ENCODE assay signal across 25 cellular contexts in the genomic region with DNA sequence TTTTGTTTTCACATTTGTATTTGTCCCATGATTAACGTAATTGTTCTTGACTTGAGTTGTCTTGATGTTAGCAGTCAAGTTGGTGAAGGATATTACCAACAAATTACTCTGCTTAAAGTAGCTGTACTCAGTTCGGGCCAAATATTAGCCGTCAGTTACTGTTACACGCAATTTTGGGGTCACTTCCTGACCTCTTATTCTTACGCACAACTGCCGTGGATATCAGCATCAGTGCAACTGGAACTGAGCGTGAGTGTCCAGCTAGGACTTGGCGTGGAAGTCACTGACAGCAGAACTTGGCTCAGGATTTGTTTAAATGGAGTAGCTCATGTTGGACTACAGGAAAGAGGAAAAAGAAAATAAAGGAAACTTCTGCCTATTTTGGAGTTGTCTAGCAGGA. TPM values are rescaled to one million over a fixed set of nuclear protein-coding genes. Genes with fewer than 3 reads are reported as not detected.
DNase-seq lines count a peak whose midpoint lies in the region; ATAC-seq and TF ChIP-seq lines count a peak whose summit lies in the region.
"Had no signal": no experiment of that assay in that cellular context is flagged by ENCODE, and none has a peak within 500 bp of the region (broad histone marks: within the 10 kb centered on the region; RNA-seq: fewer than 3 reads in every experiment).

No MANE protein-coding gene starts in this region.

- no peaks in the 10 kb centered on the region for H3K27me3 Mint-ChIP-seq in effector memory CD8-positive, alpha-beta T cell
- H3K27me3 Mint-ChIP-seq: activated B cell treated with CpG ODN at 0.5 μM for 24 hours; activated CD4-positive, alpha-beta memory T cell treated with anti-CD3 and anti-CD28 coated beads, Interleukin-2, amount 10 ng/mL, durations not matched to agents 7 days and 5 days had no signal

- no peak for TF ChIP-seq CTCF in body of pancreas (IDR thresholded peaks at IDR 0.05)
- TF ChIP-seq CTCF in mucosa of descending colon (IDR thresholded peaks at IDR 0.05): no peak
- TF ChIP-seq CTCF in thoracic aorta (IDR thresholded peaks at IDR 0.05): no peak

- no peak overlapping the region for H3K27ac Mint-ChIP-seq in effector memory CD8-positive, alpha-beta T cell
- H3K27ac Mint-ChIP-seq: activated B cell treated with CpG ODN at 0.5 μM for 24 hours; activated CD4-positive, alpha-beta memory T cell treated with anti-CD3 and anti-CD28 coated beads, Interleukin-2, amount 10 ng/mL, durations not matched to agents 7 days and 5 days; nephron progenitor cell; stimulated activated naive CD8-positive, alpha-beta T cell treated with anti-CD3 and anti-CD28 coated beads, Interleukin-15, Interleukin-2, amounts not matched to agents 100 ng/mL and 50 ng/mL, for 24 hours had no signal

- DNase-seq in body of pancreas: peak in 3 of 4 donors; percentile 34 to 44 (median 35)
- DNase-seq in Right ventricle myocardium superior: peak; percentile 68
- peak in 1 of 3 donors; percentile 38 for DNase-seq in mucosa of descending colon
- DNase-seq in thoracic aorta (ENCODE audit: low spot score): peak; percentile 34
- no peak for DNase-seq in effector memory CD8-positive, alpha-beta T cell
- DNase-seq in OCI-M2 (lab: John Stamatoyannopoulos, UW; ENCODE audit: unreplicated experiment): no peak
- no peak for DNase-seq in NCI-H82 treated with DMSO at 0.1 percent for 48 hours (lab: John Stamatoyannopoulos, UW; ENCODE audit: unreplicated experiment)
- DNase-seq in cortex of kidney (lab: John Stamatoyannopoulos, UW): no peak
- DNase-seq: activated B cell treated with CpG ODN at 0.5 μM for 24 hours; activated CD4-positive, alpha-beta memory T cell treated with anti-CD3 and anti-CD28 coated beads, Interleukin-2, amount 10 ng/mL, durations not matched to agents 7 days and 5 days; amniotic stem cell; Calu3; effector CD4-positive, alpha-beta T cell; EL; hippocampal formation; mesendoderm; nephron progenitor cell; NK-92 treated with Interleukin-12 subunit alpha and Interleukin-12 subunit beta, amount 100 ng/mL, for 24 hours; spleen; stimulated activated CD4-positive, alpha-beta T cell treated with anti-CD3 and anti-CD28 coated beads, Interleukin-4, amount 100 ng/mL, for 24 hours; T-helper 9 cell had no signal

- no peak overlapping the region for H3K4me3 Mint-ChIP-seq in effector memory CD8-positive, alpha-beta T cell
- H3K4me3 Mint-ChIP-seq: activated B cell treated with CpG ODN at 0.5 μM for 24 hours; activated CD4-positive, alpha-beta memory T cell treated with anti-CD3 and anti-CD28 coated beads, Interleukin-2, amount 10 ng/mL, durations not matched to agents 7 days and 5 days; nephron progenitor cell; stimulated activated naive CD8-positive, alpha-beta T cell treated with anti-CD3 and anti-CD28 coated beads, Interleukin-15, Interleukin-2, amounts not matched to agents 100 ng/mL and 50 ng/mL, for 24 hours had no signal

- no peaks in the 10 kb centered on the region for H3K36me3 ChIP-seq in body of pancreas (replicated peaks in 1 of 2; ENCODE audit: insufficient read depth in 1 of 2, low read depth in 2 of 2)
- no peaks in the 10 kb centered on the region for H3K36me3 ChIP-seq in mucosa of descending colon (ENCODE audit: low read depth)
- H3K36me3 ChIP-seq in thoracic aorta: no peaks in the 10 kb centered on the region
- H3K36me3 ChIP-seq: BLaER1 treated with 17β-estradiol and CSF1 and Interleukin-3, amounts not matched to agents 10 nM and 100 nM; spleen had no signal

- no peaks in the 10 kb centered on the region for H3K4me1 Mint-ChIP-seq in effector memory CD8-positive, alpha-beta T cell (ENCODE audit: low read depth in 2 of 2)
- H3K4me1 Mint-ChIP-seq: activated B cell treated with CpG ODN at 0.5 μM for 24 hours; activated CD4-positive, alpha-beta memory T cell treated with anti-CD3 and anti-CD28 coated beads, Interleukin-2, amount 10 ng/mL, durations not matched to agents 7 days and 5 days; nephron progenitor cell had no signal

- 82 to 84% methylated on average over 8 of the region's 8 CpGs for WGBS in body of pancreas, 2 donors

- no peak overlapping the region for H3K4me3 ChIP-seq in body of pancreas
- H3K4me3 ChIP-seq in mucosa of descending colon: no peak overlapping the region
- peak overlapping the region; percentile 1 for H3K4me3 ChIP-seq in thoracic aorta
- H3K4me3 ChIP-seq: BLaER1 treated with 17β-estradiol and CSF1 and Interleukin-3, amounts not matched to agents 10 nM and 100 nM; spleen had no signal

- no peak overlapping the region for H3K27ac ChIP-seq in body of pancreas
- peak overlapping the region; percentile 43 to 82 for H3K27ac ChIP-seq in thoracic aorta
- H3K27ac ChIP-seq: BLaER1 treated with 17β-estradiol and CSF1 and Interleukin-3, amounts not matched to agents 10 nM and 100 nM; RWPE1; spleen had no signal

- H3K9me3 Mint-ChIP-seq in effector memory CD8-positive, alpha-beta T cell: peaks cover 5 to 10% of the 10 kb centered on the region in 2 donors
- H3K9me3 Mint-ChIP-seq: activated CD4-positive, alpha-beta memory T cell treated with anti-CD3 and anti-CD28 coated beads, Interleukin-2, amount 10 ng/mL, durations not matched to agents 7 days and 5 days; nephron progenitor cell had no signal

- TF ChIP-seq POLR2A in body of pancreas (IDR thresholded peaks at IDR 0.05): no peak

- H3K9me3 ChIP-seq in body of pancreas (no peaks in the 10 kb centered on the region), mucosa of descending colon (no peaks in the 10 kb centered on the region), thoracic aorta (no peaks in the 10 kb centered on the region)
- H3K9me3 ChIP-seq: BLaER1 treated with 17β-estradiol and CSF1 and Interleukin-3, amounts not matched to agents 10 nM and 100 nM; spleen had no signal

- intact Hi-C loops in body of pancreas (cut with DNase I): no loop called here
- intact Hi-C loops in Right ventricle myocardium superior (cut with DNase I): no loop called here
- intact Hi-C loops in mucosa of descending colon (cut with DNase I, micrococcal nuclease): no loop called here

- H3K4me1 ChIP-seq in body of pancreas: peaks cover 13% of the 10 kb centered on the region
- no peaks in the 10 kb centered on the region for H3K4me1 ChIP-seq in mucosa of descending colon (ENCODE audit: low read depth)
- H3K4me1 ChIP-seq in thoracic aorta (ENCODE audit: control insufficient read depth in 1 of 2, low read depth in 2 of 2): peaks cover 29 to 53% of the 10 kb centered on the region in 2 donors
- H3K4me1 ChIP-seq: BLaER1 treated with 17β-estradiol and CSF1 and Interleukin-3, amounts not matched to agents 10 nM and 100 nM; spleen had no signal

- H3K27me3 ChIP-seq in body of pancreas (no peaks in the 10 kb centered on the region), thoracic aorta (replicated peaks; ENCODE audit: insufficient read depth) (no peaks in the 10 kb centered on the region)
- H3K27me3 ChIP-seq: BLaER1 treated with 17β-estradiol and CSF1 and Interleukin-3, amounts not matched to agents 10 nM and 100 nM; spleen had no signal

- H3K36me3 Mint-ChIP-seq in effector memory CD8-positive, alpha-beta T cell (ENCODE audit: insufficient read depth): peaks cover 3% of the 10 kb centered on the region

- peak; percentile 45 for ATAC-seq in body of pancreas
- ATAC-seq in Right ventricle myocardium superior (ENCODE audit: poor library complexity): peak; percentile 89
- ATAC-seq in mucosa of descending colon: peak; percentile 27
- ATAC-seq in thoracic aorta (ENCODE audit: insufficient number of reproducible peaks, low FRiP score, low read depth): peak; percentile 74
- no peak for ATAC-seq in effector memory CD8-positive, alpha-beta T cell (replicated peaks)
- ATAC-seq: HCT116 had no signal

RNA-seq across cellular contexts. Expression of a gene that starts 56.4 kb away (rescaled TPM):
- total RNA-seq in body of pancreas (100 to 1,000 TPM in 1 of 2 donors, 10 to 100 TPM in 1; 47.0 to 104 TPM), Right ventricle myocardium superior (41.4 TPM), mucosa of descending colon (10 to 100 TPM in 2 of 3 donors, 1 to 10 TPM in 1; 5.2 to 59.3 (median 43.9) TPM), thoracic aorta (100 to 1,000 TPM; 310 to 357 TPM)
- total RNA-seq: activated B cell treated with CpG ODN at 0.5 μM for 24 hours had no signal

Comparison
In these comparisons a context has a peak if more than half of its experiments do, and no peak if none do; other contexts are left out.
1. DNase-seq: peak in body of pancreas (3 of 4), Right ventricle myocardium superior (single experiment) and thoracic aorta (single experiment); none in effector memory CD8-positive, alpha-beta T cell (0 of 3), OCI-M2 (single experiment), NCI-H82 treated with DMSO at 0.1 percent for 48 hours (single experiment) and cortex of kidney (single experiment).
2. H3K27ac ChIP-seq: peak in thoracic aorta (2 of 2); none in body of pancreas (0 of 4).